12 cellular contexts compared by ENCODE assay signal in the genomic region with DNA sequence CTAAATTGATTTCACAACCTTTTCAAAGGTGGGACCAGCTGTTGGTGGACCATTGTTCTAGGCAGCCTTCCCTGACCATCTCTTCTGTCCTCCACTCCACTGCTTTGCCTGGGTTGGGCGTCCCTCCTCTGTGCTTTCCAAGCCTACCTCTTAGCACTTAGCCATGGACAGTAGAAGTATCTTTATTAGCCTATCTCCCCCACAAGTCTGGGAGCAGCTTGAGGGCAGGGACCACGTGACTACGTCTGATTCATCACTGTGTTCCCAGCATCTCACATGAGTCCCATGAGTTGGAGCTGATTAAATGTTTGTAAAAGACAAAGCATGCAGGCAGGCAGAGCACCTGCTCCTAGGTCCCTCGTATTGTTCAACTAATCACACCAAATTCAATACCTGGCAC. TPM values are rescaled to one million over a fixed set of nuclear protein-coding genes. Genes with fewer than 3 reads are reported as not detected.
DNase-seq lines count a peak whose midpoint lies in the region; ATAC-seq, FAIRE-seq and TF ChIP-seq lines count a peak whose summit lies in the region.
"Had no signal": no experiment of that assay in that cellular context is flagged by ENCODE, and none has a peak within 500 bp of the region (broad histone marks: within the 10 kb centered on the region; RNA-seq: fewer than 3 reads in every experiment).

No MANE protein-coding gene starts in this region.

- no peak overlapping the region for H3K4me2 ChIP-seq in HepG2 (ENCODE audit: low read depth, low read length)

- H3K9me3 ChIP-seq in HepG2 (ENCODE audit: low read length) (no peaks in the 10 kb centered on the region), right lobe of liver (no peaks in the 10 kb centered on the region)
- H3K9me3 ChIP-seq: BLaER1 treated with 17β-estradiol and CSF1 and Interleukin-3, amounts not matched to agents 10 nM and 100 nM; gastrocnemius medialis had no signal

- no peak for TF ChIP-seq RAD21 in HepG2 (CRISPR knock-in tag; IDR thresholded peaks at IDR 0.05)

- H3K36me3 ChIP-seq in HepG2 (replicated peaks in 1 of 2; ENCODE audit: control insufficient read depth in 1 of 2, insufficient read depth in 2 of 2, low read length in 2 of 2) (no peaks in the 10 kb centered on the region), right lobe of liver (no peaks in the 10 kb centered on the region)
- H3K36me3 ChIP-seq: BLaER1 treated with 17β-estradiol and CSF1 and Interleukin-3, amounts not matched to agents 10 nM and 100 nM; gastrocnemius medialis had no signal

- H3K9ac ChIP-seq in HepG2 (ENCODE audit: insufficient read depth, low read depth, low read length) = no peak overlapping the region
- H3K9ac ChIP-seq: BLaER1 treated with 17β-estradiol and CSF1 and Interleukin-3, amounts not matched to agents 10 nM and 100 nM had no signal

- no peaks in the 10 kb centered on the region for H3K79me2 ChIP-seq in HepG2 (ENCODE audit: insufficient read depth, low read length)

- TF ChIP-seq EP300 in HepG2 (IDR thresholded peaks at IDR 0.05; ENCODE audit: low read depth in 2 of 2, low read length in 2 of 2) = no peak
- no peak for TF ChIP-seq EP300 in HepG2 (CRISPR knock-in tag; IDR thresholded peaks at IDR 0.05; ENCODE audit: borderline replicate concordance)

- H3K27me3 ChIP-seq in HepG2 (ENCODE audit: control insufficient read depth in 1 of 2, insufficient read depth in 2 of 2, low read length in 2 of 2) (no peaks in the 10 kb centered on the region), right lobe of liver (no peaks in the 10 kb centered on the region)
- H3K27me3 ChIP-seq: BLaER1 treated with 17β-estradiol and CSF1 and Interleukin-3, amounts not matched to agents 10 nM and 100 nM had no signal

- CTCF ChIA-PET in HepG2 (lab: Yijun Ruan, JAX; ENCODE audit: low intra/inter-chr PET ratio, low total read pairs) = interaction anchor here (0.6 kb wide), 1 partner anchor 9 kb away, joined by 3 read pairs; no protein-coding TSS in a partner anchor

- H3K27ac ChIP-seq in HepG2 (ENCODE audit: extremely low read length, insufficient read depth, low read length) (no peak overlapping the region), right lobe of liver (no peak overlapping the region)
- H3K27ac ChIP-seq: BLaER1 treated with 17β-estradiol and CSF1 and Interleukin-3, amounts not matched to agents 10 nM and 100 nM; gastrocnemius medialis had no signal

- no peak overlapping the region for H2AFZ ChIP-seq in HepG2 (ENCODE audit: low read length)

- H3K4me3 ChIP-seq in HepG2 (replicated peaks in 1 of 3; ENCODE audit: insufficient read depth in 1 of 3, low read depth in 2 of 3, low read length in 3 of 3) (no peak overlapping the region), right lobe of liver (no peak overlapping the region), lower leg skin (ENCODE audit: low read depth, poor library complexity, severe bottlenecking) (no peak overlapping the region)
- H3K4me3 ChIP-seq: BLaER1 treated with 17β-estradiol and CSF1 and Interleukin-3, amounts not matched to agents 10 nM and 100 nM; gastrocnemius medialis had no signal

- in situ Hi-C loops in HepG2 (cut with HindIII; ENCODE audit: extremely low pct_ligation_motif_present, low pct_unique_long_range_greater_than_20kb) = no loop called here

- intact Hi-C loops in HepG2 (cut with micrococcal nuclease; ENCODE audit: unreplicated experiment) (no loop called here), right lobe of liver (cut with DNase I) (no loop called here), lower leg skin (cut with DNase I; ENCODE audit: low total_unique reads) (no loop called here)

- DNase-seq in HepG2 (ENCODE audit: low spot score) = peak; percentile 60
- DNase-seq in right lobe of liver = no peak
- DNase-seq in RKO (ENCODE audit: low spot score) = peak; percentile 81
- DNase-seq in erythroblast (lab: John Stamatoyannopoulos, UW) = peak; percentile 53 to 64
- DNase-seq in lower leg skin (ENCODE audit: low spot score in 2 of 2) = no peak
- no peak for DNase-seq in activated effector memory CD4-positive, alpha-beta T cell treated with anti-CD3 and anti-CD28 coated beads, Interleukin-2, amount 50 U/mL, for 16 hours
- DNase-seq in T-helper 2 cell = no peak
- DNase-seq: gastrocnemius medialis; stimulated activated CD4-positive, alpha-beta T cell treated with anti-CD3 and anti-CD28 coated beads, Interleukin-2, amount 100 ng/mL, for 24 hours had no signal

- H3K4me1 ChIP-seq in HepG2 (ENCODE audit: insufficient read depth, low read length) (peaks cover 37% of the 10 kb centered on the region), right lobe of liver (no peaks in the 10 kb centered on the region)
- H3K4me1 ChIP-seq: gastrocnemius medialis had no signal

- H4K20me1 ChIP-seq in HepG2 (ENCODE audit: insufficient read depth, low read length) = no peaks in the 10 kb centered on the region
- H4K20me1 ChIP-seq: BLaER1 treated with 17β-estradiol and CSF1 and Interleukin-3, amounts not matched to agents 10 nM and 100 nM had no signal

- TF ChIP-seq CTCF in HepG2 (CRISPR knock-in tag; IDR thresholded peaks at IDR 0.05) (no peak), right lobe of liver (IDR thresholded peaks at IDR 0.05) (no peak), lower leg skin (IDR thresholded peaks at IDR 0.05) (no peak)

- no peak for TF ChIP-seq POLR2A in HepG2 (IDR thresholded peaks at IDR 0.05; ENCODE audit: insufficient read depth in 1 of 2, low read depth in 2 of 2, low read length in 2 of 2)
- no peak for TF ChIP-seq POLR2A in right lobe of liver (IDR thresholded peaks at IDR 0.05)
- TF ChIP-seq POLR2A in erythroblast (IDR thresholded peaks at IDR 0.05; ENCODE audit: low read length) = no peak
- no peak for TF ChIP-seq POLR2A in lower leg skin (IDR thresholded peaks at IDR 0.05)

- BruUV-seq in HepG2 (replicated peaks; lab: Mats Ljungman, UMichigan) = no TSS peak

- POLR2A ChIA-PET in HepG2 (lab: Yijun Ruan, JAX) = interaction anchor here (0.7 to 2.9 kb wide), 3 partner anchors 10 to 1289 kb away, joined by 5 to 15 read pairs (median 8); partner anchors contain the start of genes MRRF and RBM18

- FAIRE-seq in HepG2 (lab: Jason Lieb, UNC) = no peak
- FAIRE-seq: GM18507 had no signal

- 12% methylated on average over 4 of the region's 4 CpGs for WGBS in HepG2 (ENCODE audit: low lambda C conversion rate)
- WGBS in right lobe of liver (ENCODE audit: insufficient coverage, low coverage, low lambda C conversion rate, missing lambda C conversion rate) = 40% methylated on average over 4 of the region's 4 CpGs
- 23 to 70% methylated on average over 4 of the region's 4 CpGs for WGBS in lower leg skin, 2 donors

- ATAC-seq in HepG2 = no peak; the same call in 2 of the 3 replicates
- no peak for ATAC-seq in right lobe of liver
- no peak for ATAC-seq in HG03135 (IDR thresholded peaks at IDR 0.05; ENCODE audit: unreplicated experiment)
- ATAC-seq: gastrocnemius medialis had no signal

RNA-seq across cellular contexts. Expression of gene MORN5, which starts 20.9 kb away (rescaled TPM):
- not detected in 2 replicates for total RNA-seq in HepG2 (2016; rRNA removed; fragmentation: Illumina TruSeq; extraction: Trizol)
- not detected in 2 replicates for total RNA-seq in HepG2 (2016; cell fraction: cytosol; rRNA removed; fragmentation: Illumina TruSeq; extraction: Trizol; ENCODE audit: low read depth)
- total RNA-seq in HepG2 (2016; cell fraction: insoluble cytoplasmic fraction; rRNA removed; fragmentation: Illumina TruSeq; extraction: Trizol) = not detected in 2 replicates
- total RNA-seq in HepG2 (2016; cell fraction: membrane; rRNA removed; fragmentation: Illumina TruSeq; extraction: Trizol) = not detected in 2 replicates
- not detected in 2 replicates for total RNA-seq in HepG2 (2016; cell fraction: nucleus; rRNA removed; fragmentation: Illumina TruSeq; extraction: Trizol)
- polyA plus RNA-seq in HepG2 (2011; rRNA removed) = not detected in 2 replicates
- not detected in 2 replicates for polyA plus RNA-seq in HepG2 (2011; cell fraction: cytosol; rRNA removed)
- polyA plus RNA-seq in HepG2 (2011; cell fraction: nucleus; rRNA removed) = not detected in 2 replicates
- not detected in 2 replicates for polyA plus RNA-seq in HepG2 (2012)
- polyA plus RNA-seq in HepG2 (2016; cell fraction: cytosol; fragmentation: Illumina TruSeq; extraction: Trizol; ENCODE audit: low read depth) = not detected in 2 replicates
- not detected in 2 replicates for polyA plus RNA-seq in HepG2 (2016; cell fraction: insoluble cytoplasmic fraction; fragmentation: Illumina TruSeq; extraction: Trizol; ENCODE audit: low read depth)
- polyA plus RNA-seq in HepG2 (2016; cell fraction: membrane; fragmentation: Illumina TruSeq; extraction: Trizol; ENCODE audit: low read depth) = not detected in 2 replicates
- polyA plus RNA-seq in HepG2 (2016; cell fraction: nucleus; fragmentation: Illumina TruSeq; extraction: Trizol; ENCODE audit: insufficient read depth, low read depth) = not detected in 2 replicates
- not detected in 2 replicates for polyA minus RNA-seq in HepG2 (2011; rRNA and poly(A)+ RNA removed; ENCODE audit: low replicate concordance)
- polyA minus RNA-seq in HepG2 (2011; cell fraction: cytosol; rRNA and poly(A)+ RNA removed) = not detected in 2 replicates
- polyA minus RNA-seq in HepG2 (2011; cell fraction: nucleus; rRNA and poly(A)+ RNA removed) = not detected in 2 replicates
- total RNA-seq in right lobe of liver = not detected
- not detected for total RNA-seq in lower leg skin
- total RNA-seq: gastrocnemius medialis had no signal

RNA-seq across cellular contexts. Expression of gene NDUFA8, which starts 21.1 kb away (rescaled TPM):
- total RNA-seq in HepG2 (2016; rRNA removed; fragmentation: Illumina TruSeq; extraction: Trizol) (71.7 and 112 TPM in 2 replicates), right lobe of liver (10 to 100 TPM; 27.3 to 43.9 (median 29.0) TPM), lower leg skin (10 to 100 TPM; 17.2 to 33.8 (median 28.9) TPM)
- total RNA-seq in HepG2 (2016; cell fraction: cytosol; rRNA removed; fragmentation: Illumina TruSeq; extraction: Trizol; ENCODE audit: low read depth) = 24.0 and 28.2 TPM in 2 replicates
- 77.1 and 98.9 TPM in 2 replicates for total RNA-seq in HepG2 (2016; cell fraction: insoluble cytoplasmic fraction; rRNA removed; fragmentation: Illumina TruSeq; extraction: Trizol)
- 33.8 and 34.5 TPM in 2 replicates for total RNA-seq in HepG2 (2016; cell fraction: membrane; rRNA removed; fragmentation: Illumina TruSeq; extraction: Trizol)
- total RNA-seq in HepG2 (2016; cell fraction: nucleus; rRNA removed; fragmentation: Illumina TruSeq; extraction: Trizol) = 26.2 and 29.8 TPM in 2 replicates
- polyA plus RNA-seq in HepG2 (2011; rRNA removed) = 57.7 and 68.6 TPM in 2 replicates
- 66.4 and 77.0 TPM in 2 replicates for polyA plus RNA-seq in HepG2 (2011; cell fraction: cytosol; rRNA removed)
- 14.6 and 17.0 TPM in 2 replicates for polyA plus RNA-seq in HepG2 (2011; cell fraction: nucleus; rRNA removed)
- polyA plus RNA-seq in HepG2 (2012) = 57.2 and 70.1 TPM in 2 replicates
- 37.6 and 46.4 TPM in 2 replicates for polyA plus RNA-seq in HepG2 (2016; cell fraction: cytosol; fragmentation: Illumina TruSeq; extraction: Trizol; ENCODE audit: low read depth)
- 144 and 158 TPM in 2 replicates for polyA plus RNA-seq in HepG2 (2016; cell fraction: insoluble cytoplasmic fraction; fragmentation: Illumina TruSeq; extraction: Trizol; ENCODE audit: low read depth)
- 38.1 and 41.4 TPM in 2 replicates for polyA plus RNA-seq in HepG2 (2016; cell fraction: membrane; fragmentation: Illumina TruSeq; extraction: Trizol; ENCODE audit: low read depth)
- 63.9 and 64.9 TPM in 2 replicates for polyA plus RNA-seq in HepG2 (2016; cell fraction: nucleus; fragmentation: Illumina TruSeq; extraction: Trizol; ENCODE audit: insufficient read depth, low read depth)
- 32.8 and 96.4 TPM in 2 replicates for polyA minus RNA-seq in HepG2 (2011; rRNA and poly(A)+ RNA removed; ENCODE audit: low replicate concordance)
- 26.3 and 30.2 TPM in 2 replicates for polyA minus RNA-seq in HepG2 (2011; cell fraction: cytosol; rRNA and poly(A)+ RNA removed)
- polyA minus RNA-seq in HepG2 (2011; cell fraction: nucleus; rRNA and poly(A)+ RNA removed) = 9.5 and 12.1 TPM in 2 replicates

RNA-seq across cellular contexts. Expression of gene LHX6, which starts 48.1 kb away (rescaled TPM):
- total RNA-seq in HepG2 (2016; rRNA removed; fragmentation: Illumina TruSeq; extraction: Trizol) = 0.70 and 1.3 TPM in 2 replicates
- 0.18 and 0.20 TPM in 2 replicates for total RNA-seq in HepG2 (2016; cell fraction: cytosol; rRNA removed; fragmentation: Illumina TruSeq; extraction: Trizol; ENCODE audit: low read depth)
- total RNA-seq in HepG2 (2016; cell fraction: insoluble cytoplasmic fraction; rRNA removed; fragmentation: Illumina TruSeq; extraction: Trizol) = 0.58 and 0.89 TPM in 2 replicates
- 0.69 and 0.80 TPM in 2 replicates for total RNA-seq in HepG2 (2016; cell fraction: membrane; rRNA removed; fragmentation: Illumina TruSeq; extraction: Trizol)
- total RNA-seq in HepG2 (2016; cell fraction: nucleus; rRNA removed; fragmentation: Illumina TruSeq; extraction: Trizol) = 0.38 and 1.1 TPM in 2 replicates
- polyA plus RNA-seq in HepG2 (2011; rRNA removed) = 1.1 and 1.2 TPM in 2 replicates
- 0.94 and 1.1 TPM in 2 replicates for polyA plus RNA-seq in HepG2 (2011; cell fraction: cytosol; rRNA removed)
- 1.7 TPM in 2 replicates for polyA plus RNA-seq in HepG2 (2011; cell fraction: nucleus; rRNA removed)
- polyA plus RNA-seq in HepG2 (2012) = 1.0 and 1.2 TPM in 2 replicates
- 0.11 and 0.24 TPM in 2 replicates for polyA plus RNA-seq in HepG2 (2016; cell fraction: cytosol; fragmentation: Illumina TruSeq; extraction: Trizol; ENCODE audit: low read depth)
- polyA plus RNA-seq in HepG2 (2016; cell fraction: insoluble cytoplasmic fraction; fragmentation: Illumina TruSeq; extraction: Trizol; ENCODE audit: low read depth) = 1.2 and 1.3 TPM in 2 replicates
- 0.37 and 0.55 TPM in 2 replicates for polyA plus RNA-seq in HepG2 (2016; cell fraction: membrane; fragmentation: Illumina TruSeq; extraction: Trizol; ENCODE audit: low read depth)
- polyA plus RNA-seq in HepG2 (2016; cell fraction: nucleus; fragmentation: Illumina TruSeq; extraction: Trizol; ENCODE audit: insufficient read depth, low read depth) = 0.93 and 1.9 TPM in 2 replicates
- polyA minus RNA-seq in HepG2 (2011; rRNA and poly(A)+ RNA removed; ENCODE audit: low replicate concordance) = 0.37 and 2.3 TPM in 2 replicates
- polyA minus RNA-seq in HepG2 (2011; cell fraction: cytosol; rRNA and poly(A)+ RNA removed) = 0.44 and 0.79 TPM in 2 replicates
- 0.90 and 1.9 TPM in 2 replicates for polyA minus RNA-seq in HepG2 (2011; cell fraction: nucleus; rRNA and poly(A)+ RNA removed)
- total RNA-seq in right lobe of liver = under 1 TPM; 0.20 to 0.51 (median 0.32) TPM
- total RNA-seq in lower leg skin = 1 to 10 TPM; 2.7 to 6.5 (median 4.4) TPM

Comparison
In these comparisons a context has a peak if more than half of its experiments do, and no peak if none do; other contexts are left out.
1. DNase-seq: peak in HepG2 (single experiment), RKO (single experiment) and erythroblast (2 of 2); none in right lobe of liver (0 of 3), lower leg skin (0 of 2), activated effector memory CD4-positive, alpha-beta T cell treated with anti-CD3 and anti-CD28 coated beads, Interleukin-2, amount 50 U/mL, for 16 hours (single experiment) and T-helper 2 cell (0 of 5).